18 cellular contexts compared by ENCODE assay signal in genomic region chr13:97240789-97241734, GRCh38. TPM values are rescaled to one million over a fixed set of nuclear protein-coding genes. Genes with fewer than 3 reads are reported as not detected.
A peak's percentile ranks its signal among the peaks of the same experiment; 100 is the strongest.
DNase-seq lines count a peak whose midpoint lies in the region; FAIRE-seq and TF ChIP-seq lines count a peak whose summit lies in the region.
"Had no signal": no experiment of that assay in that cellular context is flagged by ENCODE, and none has a peak within 500 bp of the region (broad histone marks: within the 10 kb centered on the region; RNA-seq: fewer than 3 reads in every experiment).

No MANE protein-coding gene starts in this region.

- no peak overlapping the region for H3K9ac ChIP-seq in BLaER1 treated with 17β-estradiol and CSF1 and Interleukin-3, amounts not matched to agents 10 nM and 100 nM
- H3K9ac ChIP-seq in kidney (ENCODE audit: low read length in 2 of 2) (peak overlapping the region in 1 of 2 donors; percentile 8), rectal smooth muscle tissue (ENCODE audit: low read length) (no peak overlapping the region)

- TF ChIP-seq CTCF in kidney (IDR thresholded peaks at IDR 0.05; ENCODE audit: borderline replicate concordance, extremely low read depth, insufficient read depth), result no peak

- DNase-seq in dermis microvascular lymphatic vessel endothelial cell (ENCODE audit: low read depth in 2 of 2) (peak; percentile 88), kidney (no peak), glomerular visceral epithelial cell (ENCODE audit: extremely low spot score) (no peak)
- DNase-seq in stimulated activated CD4-positive, alpha-beta T cell treated with anti-CD3 and anti-CD28 coated beads, Interleukin-1b, Interleukin-23, amount 100 ng/mL, for 48 hours, result no peak
- DNase-seq in stimulated activated CD4-positive, alpha-beta T cell treated with anti-CD3 and anti-CD28 coated beads, Interleukin-12 subunit alpha, Interleukin-12 subunit beta, amount 100 ng/mL, for 4 hours, result no peak
- DNase-seq in activated CD8-positive, alpha-beta memory T cell treated with anti-CD3 and anti-CD28 coated beads, Interleukin-2, amount 50 U/mL, for 48 hours, result no peak
- DNase-seq: activated CD4-positive, alpha-beta T cell treated with anti-CD3 and anti-CD28 coated beads for 48 hours; activated T-cell treated with anti-CD3 and anti-CD28 coated beads, Interleukin-2, amount 50 U/mL, for 48 hours; CD8-positive, alpha-beta memory T cell; mesendoderm; NCI-H1436 treated with DMSO at 0.1 percent for 48 hours; NCI-H2227 treated with DMSO at 0.1 percent for 48 hours had no signal

- no peaks in the 10 kb centered on the region; a peak in 1 of 22 replicates for H3K9me3 ChIP-seq in BLaER1 treated with 17β-estradiol and CSF1 and Interleukin-3, amounts not matched to agents 10 nM and 100 nM (replicated peaks in 1 of 11)
- H3K9me3 ChIP-seq in kidney (ENCODE audit: control insufficient read depth in 1 of 2, low read length in 2 of 2), result no peaks in the 10 kb centered on the region
- H3K9me3 ChIP-seq: neutrophil, SJSA1 had no signal

- H3K4me2 ChIP-seq in BLaER1 treated with 17β-estradiol and CSF1 and Interleukin-3, amounts not matched to agents 10 nM and 100 nM, result peak overlapping the region in 9 of 11 experiments; percentile 0 to 41 (median 31); a peak in 14 of 22 replicates

- no peaks in the 10 kb centered on the region for H3K27me3 ChIP-seq in BLaER1 treated with 17β-estradiol and CSF1 and Interleukin-3, amounts not matched to agents 10 nM and 100 nM
- no peaks in the 10 kb centered on the region for H3K27me3 ChIP-seq in rectal smooth muscle tissue (ENCODE audit: control insufficient read depth, insufficient read depth, low read length)
- H3K27me3 ChIP-seq: SJSA1 had no signal

- H3K36me3 ChIP-seq in BLaER1 treated with 17β-estradiol and CSF1 and Interleukin-3, amounts not matched to agents 10 nM and 100 nM, result peaks cover 0 to 26% (median 8%) of the 10 kb centered on the region in 11 experiments; a peak in 9 of 22 replicates
- no peaks in the 10 kb centered on the region for H3K36me3 ChIP-seq in kidney (ENCODE audit: control insufficient read depth in 1 of 2, insufficient read depth in 2 of 2, low read length in 2 of 2)
- peaks cover 2% of the 10 kb centered on the region for H3K36me3 ChIP-seq in rectal smooth muscle tissue (ENCODE audit: control insufficient read depth, insufficient read depth, low read length)
- H3K36me3 ChIP-seq: neutrophil, SJSA1 had no signal

- no peak overlapping the region for H3K4me3 ChIP-seq in BLaER1 treated with 17β-estradiol and CSF1 and Interleukin-3, amounts not matched to agents 10 nM and 100 nM
- H3K4me3 ChIP-seq in kidney (ENCODE audit: low read length in 2 of 2), result peak overlapping the region in 1 of 2 donors; percentile 26
- H3K4me3 ChIP-seq in rectal smooth muscle tissue (ENCODE audit: low read length), result no peak overlapping the region
- H3K4me3 ChIP-seq: GM12878, SJSA1 had no signal

- peaks cover 0 to 19% (median 16%) of the 10 kb centered on the region in 10 experiments; a peak in 17 of 20 replicates for H3K4me1 ChIP-seq in BLaER1 treated with 17β-estradiol and CSF1 and Interleukin-3, amounts not matched to agents 10 nM and 100 nM
- peaks cover 30 to 54% of the 10 kb centered on the region in 2 donors for H3K4me1 ChIP-seq in kidney (ENCODE audit: control insufficient read depth in 1 of 2, insufficient read depth in 1 of 2, low read depth in 1 of 2, low read length in 2 of 2)
- peaks cover 52% of the 10 kb centered on the region for H3K4me1 ChIP-seq in rectal smooth muscle tissue (ENCODE audit: control insufficient read depth, insufficient read depth, low read length)

- FAIRE-seq in kidney (lab: Jason Lieb, UNC), result no peak
- FAIRE-seq: colon, GM12878 had no signal

- intact Hi-C loops in kidney (cut with DNase I), result no loop called here

- no peak overlapping the region for H3K27ac ChIP-seq in BLaER1 treated with 17β-estradiol and CSF1 and Interleukin-3, amounts not matched to agents 10 nM and 100 nM
- peak overlapping the region; percentile 20 to 49 for H3K27ac ChIP-seq in kidney (ENCODE audit: low read depth in 2 of 2, low read length in 2 of 2)
- H3K27ac ChIP-seq in rectal smooth muscle tissue (ENCODE audit: low read depth, low read length), result peak overlapping the region; percentile 44
- H3K27ac ChIP-seq: neutrophil, SJSA1 had no signal

- peaks cover 0 to 100% (median 28%) of the 10 kb centered on the region in 11 experiments; a peak in 14 of 22 replicates for H4K20me1 ChIP-seq in BLaER1 treated with 17β-estradiol and CSF1 and Interleukin-3, amounts not matched to agents 10 nM and 100 nM

RNA-seq across cellular contexts. Expression of gene MBNL2, which starts 18.9 kb away (rescaled TPM):
- total RNA-seq in dermis microvascular lymphatic vessel endothelial cell (41.0 and 49.2 TPM in 2 replicates), kidney (70.5 TPM)
- 18.8 TPM for polyA plus RNA-seq in kidney (ENCODE audit: insufficient read depth, low read depth, low replicate concordance)

Comparison
In these comparisons a context has a peak if more than half of its experiments do, and no peak if none do; other contexts are left out.
1. H3K27ac ChIP-seq: peak in kidney (2 of 2) and rectal smooth muscle tissue (single experiment); none in BLaER1 treated with 17β-estradiol and CSF1 and Interleukin-3, amounts not matched to agents 10 nM and 100 nM (0 of 11).
2. DNase-seq: peak in dermis microvascular lymphatic vessel endothelial cell (2 of 2); none in kidney (single experiment), stimulated activated CD4-positive, alpha-beta T cell treated with anti-CD3 and anti-CD28 coated beads, Interleukin-1b, Interleukin-23, amount 100 ng/mL, for 48 hours (single experiment), stimulated activated CD4-positive, alpha-beta T cell treated with anti-CD3 and anti-CD28 coated beads, Interleukin-12 subunit alpha, Interleukin-12 subunit beta, amount 100 ng/mL, for 4 hours (single experiment), activated CD8-positive, alpha-beta memory T cell treated with anti-CD3 and anti-CD28 coated beads, Interleukin-2, amount 50 U/mL, for 48 hours (single experiment) and glomerular visceral epithelial cell (single experiment).